Comparison of ENCODE assay signal across 9 cellular contexts in the genomic region with DNA sequence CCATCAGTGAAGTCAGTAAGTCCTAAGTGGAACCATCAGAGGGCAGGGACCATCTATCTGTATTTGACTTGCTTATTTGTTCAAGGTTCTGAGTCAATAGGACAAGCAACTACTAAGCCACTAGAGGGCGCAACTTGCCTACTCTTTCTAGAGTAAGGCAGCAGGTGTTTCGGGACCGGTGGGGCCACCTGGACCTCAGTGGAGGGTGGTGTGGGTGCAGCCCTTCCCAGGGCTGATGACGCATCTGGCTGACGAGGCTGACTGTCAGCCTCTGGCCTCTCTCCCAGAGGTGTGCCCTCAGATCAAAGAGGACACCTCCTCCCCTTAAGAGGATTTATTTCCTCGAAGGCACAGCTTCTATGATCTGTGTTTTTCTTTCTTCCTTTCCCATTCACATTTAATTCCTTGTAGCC. TPM values are rescaled to one million over a fixed set of nuclear protein-coding genes. Genes with fewer than 3 reads are reported as not detected.
DNase-seq lines count a peak whose midpoint lies in the region; ATAC-seq and TF ChIP-seq lines count a peak whose summit lies in the region.
"Had no signal": no experiment of that assay in that cellular context is flagged by ENCODE, and none has a peak within 500 bp of the region (broad histone marks: within the 10 kb centered on the region; RNA-seq: fewer than 3 reads in every experiment).

No MANE protein-coding gene starts in this region.

- H3K27me3 ChIP-seq in KMS-11 (ENCODE audit: insufficient read depth, low read depth) (no peaks in the 10 kb centered on the region), muscle layer of duodenum (ENCODE audit: low read depth, low read length) (no peaks in the 10 kb centered on the region)

- H3K9ac ChIP-seq in KMS-11 = no peak overlapping the region

- peaks cover 11% of the 10 kb centered on the region for H3K4me1 ChIP-seq in KMS-11 (ENCODE audit: low read depth, poor library complexity, severe bottlenecking)
- peaks cover 10% of the 10 kb centered on the region for H3K4me1 ChIP-seq in OCI-LY7 (ENCODE audit: insufficient read depth, low read length, poor library complexity, severe bottlenecking)
- peaks cover 0 to 8% of the 10 kb centered on the region in 2 donors for H3K4me1 ChIP-seq in muscle layer of duodenum (ENCODE audit: control insufficient read depth in 1 of 2, insufficient read depth in 2 of 2, low read length in 2 of 2)

- no peak overlapping the region for H3K27ac ChIP-seq in KMS-11
- no peak overlapping the region for H3K27ac ChIP-seq in OCI-LY7 (ENCODE audit: low read depth, low read length, poor library complexity, severe bottlenecking)
- peak overlapping the region; percentile 85 for H3K27ac ChIP-seq in muscle layer of duodenum (ENCODE audit: low read length)

- no peaks in the 10 kb centered on the region for H3K9me3 Mint-ChIP-seq in stimulated activated effector memory CD8-positive, alpha-beta T cell treated with anti-CD3 and anti-CD28 coated beads, Interleukin-12 subunit alpha, Interleukin-12 subunit beta, amount 100 ng/mL, for 72 hours
- H3K9me3 Mint-ChIP-seq: activated naive CD4-positive, alpha-beta T cell treated with anti-CD3 and anti-CD28 coated beads, Interleukin-2, amount 50 U/mL, for 24 hours had no signal

- TF ChIP-seq CTCF in KMS-11 (conservative IDR thresholded peaks at IDR 0.05; ENCODE audit: low read depth, low read length) (peak; percentile 98), OCI-LY7 (conservative IDR thresholded peaks at IDR 0.05; ENCODE audit: low read length) (peak; percentile 96), epithelial cell of esophagus (IDR thresholded peaks at IDR 0.05; ENCODE audit: insufficient read depth, low read depth, low read length, missing control alignments) (peak; percentile 89)

- in situ Hi-C loops in Caki2 (cut with HindIII; ENCODE audit: low pct_unique_long_range_greater_than_20kb, low sequenced_read_pairs) = no loop called here

- H3K4me1 Mint-ChIP-seq in stimulated activated effector memory CD8-positive, alpha-beta T cell treated with anti-CD3 and anti-CD28 coated beads, Interleukin-12 subunit alpha, Interleukin-12 subunit beta, amount 100 ng/mL, for 72 hours = peaks cover 16% of the 10 kb centered on the region

- no peaks in the 10 kb centered on the region for H3K9me2 ChIP-seq in OCI-LY7 (ENCODE audit: insufficient read depth, low read length)

- BruUV-seq in OCI-LY7 (replicated peaks; lab: Mats Ljungman, UMichigan) = no TSS peak

- H3K4me2 ChIP-seq in KMS-11 (no peak overlapping the region; the same call in 1 of the 2 replicates), OCI-LY7 (ENCODE audit: low read length) (peak overlapping the region; percentile 55)

- intact Hi-C loops in OCI-LY7 (cut with micrococcal nuclease; ENCODE audit: unreplicated experiment) = loop anchor here (1.0 to 5.0 kb wide), 4 partner anchors 68 to 361 kb away; a partner anchor contains a TSS

- no peaks in the 10 kb centered on the region for H3K9me3 ChIP-seq in OCI-LY7 (ENCODE audit: low read length)
- H3K9me3 ChIP-seq in muscle layer of duodenum (ENCODE audit: control insufficient read depth in 1 of 2, low read length in 2 of 2) = no peaks in the 10 kb centered on the region

- CTCF ChIA-PET in OCI-LY7 (lab: Charles Lee; ENCODE audit: unreplicated experiment) = interaction anchor here (0.6 kb wide), 1 partner anchor 89 kb away, joined by 3 read pairs; no protein-coding TSS in a partner anchor

- H3K79me2 ChIP-seq in KMS-11 (ENCODE audit: insufficient read depth, low read depth) (no peaks in the 10 kb centered on the region), OCI-LY7 (ENCODE audit: insufficient read depth, low read depth, low read length) (no peaks in the 10 kb centered on the region)

- POLR2A ChIA-PET in OCI-LY7 (lab: Charles Lee) = interaction anchor here (1.1 to 1.2 kb wide), 2 partner anchors 8 to 100 kb away, joined by 3 read pairs; no protein-coding TSS in a partner anchor

- no peak overlapping the region for H3K27ac Mint-ChIP-seq in stimulated activated effector memory CD8-positive, alpha-beta T cell treated with anti-CD3 and anti-CD28 coated beads, Interleukin-12 subunit alpha, Interleukin-12 subunit beta, amount 100 ng/mL, for 72 hours
- H3K27ac Mint-ChIP-seq: activated naive CD4-positive, alpha-beta T cell treated with anti-CD3 and anti-CD28 coated beads, Interleukin-2, amount 50 U/mL, for 24 hours had no signal

- peak; percentile 92 for DNase-seq in Caki2 (ENCODE audit: low read depth)
- peak; percentile 96 for DNase-seq in OCI-LY7 (ENCODE audit: low spot score)
- DNase-seq in activated CD8-positive, alpha-beta memory T cell treated with anti-CD3 and anti-CD28 coated beads, Interleukin-2, amount 50 U/mL, for 48 hours = peak; percentile 86
- DNase-seq in epithelial cell of esophagus (ENCODE audit: low read depth) = peak; percentile 99
- DNase-seq in stimulated activated effector memory CD8-positive, alpha-beta T cell treated with anti-CD3 and anti-CD28 coated beads, Interleukin-12 subunit alpha, Interleukin-12 subunit beta, amount 100 ng/mL, for 72 hours (ENCODE audit: low spot score in 2 of 2) = peak; percentile 66 to 86

- peaks cover 42% of the 10 kb centered on the region for H3K36me3 Mint-ChIP-seq in stimulated activated effector memory CD8-positive, alpha-beta T cell treated with anti-CD3 and anti-CD28 coated beads, Interleukin-12 subunit alpha, Interleukin-12 subunit beta, amount 100 ng/mL, for 72 hours

- H2AFZ ChIP-seq in KMS-11 (ENCODE audit: low read depth) = no peak overlapping the region; the same call in 1 of the 2 replicates
- H2AFZ ChIP-seq in OCI-LY7 (ENCODE audit: low read length) = peak overlapping the region; percentile 41; the same call in 1 of the 2 replicates

- H3K4me3 Mint-ChIP-seq in stimulated activated effector memory CD8-positive, alpha-beta T cell treated with anti-CD3 and anti-CD28 coated beads, Interleukin-12 subunit alpha, Interleukin-12 subunit beta, amount 100 ng/mL, for 72 hours = no peak overlapping the region
- H3K4me3 Mint-ChIP-seq: activated naive CD4-positive, alpha-beta T cell treated with anti-CD3 and anti-CD28 coated beads, Interleukin-2, amount 50 U/mL, for 24 hours had no signal

- H3K4me3 ChIP-seq in KMS-11 (IDR thresholded peaks at IDR 0.05; ENCODE audit: insufficient read depth, low read depth, low read length) = no peak overlapping the region
- H3K4me3 ChIP-seq in OCI-LY7 (ENCODE audit: low read depth, low read length, poor library complexity, severe bottlenecking) = no peak overlapping the region
- no peak overlapping the region for H3K4me3 ChIP-seq in epithelial cell of esophagus (ENCODE audit: low read length)
- H3K4me3 ChIP-seq in muscle layer of duodenum (ENCODE audit: low read depth in 1 of 2, low read length in 2 of 2) = no peak overlapping the region

- ATAC-seq in GM21528 (IDR thresholded peaks at IDR 0.05; ENCODE audit: low FRiP score, unreplicated experiment) = peak; percentile 82
- peak; percentile 97 for ATAC-seq in stimulated activated effector memory CD8-positive, alpha-beta T cell treated with anti-CD3 and anti-CD28 coated beads, Interleukin-12 subunit alpha, Interleukin-12 subunit beta, amount 100 ng/mL, for 72 hours

- H4K20me1 ChIP-seq in KMS-11 (ENCODE audit: insufficient read depth) = no peaks in the 10 kb centered on the region
- H4K20me1 ChIP-seq in OCI-LY7 (ENCODE audit: insufficient read depth, low read length) = no peaks in the 10 kb centered on the region

- H3K36me3 ChIP-seq in KMS-11 (ENCODE audit: insufficient read depth) (no peaks in the 10 kb centered on the region), OCI-LY7 (ENCODE audit: insufficient read depth, low read length) (no peaks in the 10 kb centered on the region), muscle layer of duodenum (ENCODE audit: control insufficient read depth in 1 of 2, insufficient read depth in 2 of 2, low read length in 2 of 2) (peaks cover 3 to 8% of the 10 kb centered on the region in 2 donors)

RNA-seq across cellular contexts. Expression of a gene that starts 6.6 kb away (rescaled TPM):
- 25.5 and 31.9 TPM in 2 replicates for total RNA-seq in Caki2 (2014; rRNA removed; shearing (Covaris generic); ENCODE audit: low replicate concordance)
- not detected in 2 replicates for total RNA-seq in OCI-LY7 (2014; rRNA removed; shearing (Covaris generic))
- total RNA-seq in OCI-LY7 (2022) = not detected in 2 replicates

RNA-seq across cellular contexts. Expression of a gene that starts 15.1 kb away (rescaled TPM):
- total RNA-seq in Caki2 (2014; rRNA removed; shearing (Covaris generic); ENCODE audit: low replicate concordance) = 21.6 and 24.9 TPM in 2 replicates
- 4.2 and 4.9 TPM in 2 replicates for total RNA-seq in OCI-LY7 (2014; rRNA removed; shearing (Covaris generic))
- total RNA-seq in OCI-LY7 (2022) = 9.2 and 9.7 TPM in 2 replicates

Comparison
In these comparisons a context has a peak if more than half of its experiments do, and no peak if none do; other contexts are left out.
1. RNA of a gene that starts 6.6 kb away (total RNA-seq): 25.5 to 31.9 TPM in Caki2; not detected in OCI-LY7; every median in the first group is over 10 times any median in the second.
2. Peak in every context shown above with its lines, with median percentiles within 50 percentile points of each other: DNase-seq and CTCF ChIP-seq.